ENCODE assay signal across 1 cellular context in genomic region chr3:46991406-46992165, GRCh38.
TF ChIP-seq lines count a peak whose summit lies in the region.

No MANE protein-coding gene starts in this region.

TF ChIP-seq in IMR-90, 13 proteins besides CTCF, POLR2A, EP300 and RAD21:
- TF ChIP-seq SMC3 (IDR thresholded peaks at IDR 0.05; ENCODE audit: low read depth, low read length) (no peak), FOS (IDR thresholded peaks at IDR 0.05; ENCODE audit: low read depth, low read length) (no peak), MAFK (IDR thresholded peaks at IDR 0.05; ENCODE audit: low read depth, low read length) (no peak), CEBPB (IDR thresholded peaks at IDR 0.05; ENCODE audit: low read depth, low read length) (no peak), CHD1 (IDR thresholded peaks at IDR 0.05; ENCODE audit: low read depth, low read length) (no peak), RFX5 (IDR thresholded peaks at IDR 0.05; ENCODE audit: low read depth, low read length) (no peak), USF2 (IDR thresholded peaks at IDR 0.05; ENCODE audit: low read depth, low read length) (no peak), BHLHE40 (IDR thresholded peaks at IDR 0.05; ENCODE audit: low read depth, low read length) (no peak), MXI1 (IDR thresholded peaks at IDR 0.05; ENCODE audit: borderline replicate concordance, low read depth, low read length) (no peak), RCOR1 (IDR thresholded peaks at IDR 0.05; ENCODE audit: insufficient replicate concordance, low read length) (no peak), NFE2L2 (IDR thresholded peaks at IDR 0.05; ENCODE audit: low read depth, low read length) (no peak), ELK1 (IDR thresholded peaks at IDR 0.05; ENCODE audit: borderline replicate concordance, low read depth, low read length) (no peak), MAZ (IDR thresholded peaks at IDR 0.05; ENCODE audit: borderline replicate concordance, low read depth, low read length) (no peak)
